2 cellular contexts compared by ENCODE assay signal in genomic region chr19:17966497-17967257, GRCh38.
TF ChIP-seq lines count a peak whose summit lies in the region.

KCNN1 (plus strand) TSS chr19:17967107; CDS start chr19:17973889, 6,782 bp downstream.

TF ChIP-seq in A549, 52 proteins besides CTCF, POLR2A, EP300 and RAD21 (continued from another document):
- TF ChIP-seq CBX8 (IDR thresholded peaks at IDR 0.05): no peak
- TF ChIP-seq RNF2 (IDR thresholded peaks at IDR 0.05; ENCODE audit: borderline replicate concordance, low read depth): no peak
- no peak for TF ChIP-seq HMGXB4 (CRISPR knock-in tag; IDR thresholded peaks at IDR 0.05; ENCODE audit: borderline replicate concordance)
- TF ChIP-seq ATOH8 (CRISPR knock-in tag; IDR thresholded peaks at IDR 0.05; ENCODE audit: low read depth): no peak
- no peak for TF ChIP-seq HEYL (CRISPR knock-in tag; IDR thresholded peaks at IDR 0.05)
- TF ChIP-seq REST (IDR thresholded peaks at IDR 0.05): no peak
- TF ChIP-seq NFE2L2 (conservative IDR thresholded peaks at IDR 0.05; ENCODE audit: low read length): no peak
- no peak for TF ChIP-seq CEBPB (IDR thresholded peaks at IDR 0.05)
- TF ChIP-seq ESRRA (IDR thresholded peaks at IDR 0.05; ENCODE audit: borderline replicate concordance, low read length): no peak
- TF ChIP-seq EHMT2 (IDR thresholded peaks at IDR 0.05; ENCODE audit: low read depth): no peak
- TF ChIP-seq ZFP36 (IDR thresholded peaks at IDR 0.05; ENCODE audit: borderline replicate concordance, partially characterized antibody): no peak
- no peak for TF ChIP-seq HES2 (IDR thresholded peaks at IDR 0.05)
- TF ChIP-seq ZNF302 (CRISPR knock-in tag; IDR thresholded peaks at IDR 0.05): no peak
- no peak for TF ChIP-seq HOXA7 (CRISPR knock-in tag; IDR thresholded peaks at IDR 0.05)
- TF ChIP-seq MAX (IDR thresholded peaks at IDR 0.05): no peak
- no peak for TF ChIP-seq POLR2AphosphoS2 (conservative IDR thresholded peaks at IDR 0.05; ENCODE audit: low read length)
- TF ChIP-seq NR3C1 (IDR thresholded peaks at IDR 0.05): no peak

TF ChIP-seq in WTC11, 78 proteins besides CTCF, POLR2A, EP300 and RAD21 (continued from another document):
- TF ChIP-seq ATF2 (CRISPR knock-in tag; IDR thresholded peaks at IDR 0.05; ENCODE audit: borderline replicate concordance, low read depth) (no peak), TEAD4 (CRISPR knock-in tag; IDR thresholded peaks at IDR 0.05) (no peak), CBFB (CRISPR knock-in tag; IDR thresholded peaks at IDR 0.05; ENCODE audit: low read depth) (no peak), ZNF423 (CRISPR knock-in tag; IDR thresholded peaks at IDR 0.05) (no peak), OVOL2 (CRISPR knock-in tag; IDR thresholded peaks at IDR 0.05; ENCODE audit: borderline replicate concordance) (no peak), TEAD1 (CRISPR knock-in tag; IDR thresholded peaks at IDR 0.05) (no peak), EMX1 (CRISPR knock-in tag; IDR thresholded peaks at IDR 0.05) (no peak)
